17 cellular contexts compared by ENCODE assay signal in the genomic region with DNA sequence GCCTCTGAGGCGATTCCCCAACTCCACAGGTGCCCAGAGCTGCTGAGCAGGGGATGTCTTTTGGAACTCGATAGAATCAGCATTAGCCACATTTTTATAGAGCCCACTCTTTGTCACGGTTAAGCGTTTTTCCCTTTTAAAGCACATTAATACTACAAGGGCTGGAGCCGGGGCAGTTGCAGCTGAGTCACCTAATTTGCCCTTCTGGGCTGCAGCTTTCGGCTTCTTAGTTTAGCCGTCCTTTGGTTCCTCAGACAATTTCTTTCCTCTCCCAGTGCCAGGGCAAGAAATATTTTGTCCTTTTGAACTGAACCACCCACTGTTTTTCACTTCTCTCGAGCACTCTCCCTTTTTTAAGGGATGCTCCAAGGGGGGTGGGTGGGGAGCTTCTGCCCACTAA. TPM values are rescaled to one million over a fixed set of nuclear protein-coding genes. Genes with fewer than 3 reads are reported as not detected.
DNase-seq lines count a peak whose midpoint lies in the region; ATAC-seq, FAIRE-seq and TF ChIP-seq lines count a peak whose summit lies in the region.
"Had no signal": no experiment of that assay in that cellular context is flagged by ENCODE, and none has a peak within 500 bp of the region (broad histone marks: within the 10 kb centered on the region; RNA-seq: fewer than 3 reads in every experiment).

No MANE protein-coding gene starts in this region.

- DNase-seq in HFFc6: peak; percentile 64
- peak; percentile 41 for DNase-seq in astrocyte (ENCODE audit: low read depth)
- peak; percentile 23 for DNase-seq in medulla oblongata (ENCODE audit: extremely low spot score)
- no peak for DNase-seq in CD8-positive, alpha-beta T cell
- DNase-seq in SW 1271 (lab: John Stamatoyannopoulos, UW): no peak
- DNase-seq in DMS79 (lab: John Stamatoyannopoulos, UW): no peak
- no peak for DNase-seq in uterus
- DNase-seq: activated CD4-positive, alpha-beta T cell treated with anti-CD3 and anti-CD28 coated beads for 48 hours; activated T-cell treated with anti-CD3 and anti-CD28 coated beads, Interleukin-2, amount 50 U/mL, for 48 hours; aorta; left ventricle myocardium inferior had no signal

- no peaks in the 10 kb centered on the region for H3K36me3 Mint-ChIP-seq in HFFc6 (ENCODE audit: low read depth)
- no peaks in the 10 kb centered on the region for H3K36me3 Mint-ChIP-seq in astrocyte (ENCODE audit: low read depth, unreplicated experiment)
- H3K36me3 Mint-ChIP-seq in CD8-positive, alpha-beta T cell: no peaks in the 10 kb centered on the region
- H3K36me3 Mint-ChIP-seq: type B pancreatic cell had no signal

- H4K20me1 ChIP-seq in astrocyte (ENCODE audit: insufficient read depth, low read length): peaks cover 7% of the 10 kb centered on the region

- H3K27me3 Mint-ChIP-seq in HFFc6 (ENCODE audit: insufficient read depth) (peaks cover 15% of the 10 kb centered on the region), astrocyte (ENCODE audit: low read depth, unreplicated experiment) (peaks cover 7% of the 10 kb centered on the region)
- peaks cover 32% of the 10 kb centered on the region for H3K27me3 Mint-ChIP-seq in CD8-positive, alpha-beta T cell (ENCODE audit: low read depth)

- H3K36me3 ChIP-seq in astrocyte (ENCODE audit: insufficient read depth, low read length): no peaks in the 10 kb centered on the region
- no peaks in the 10 kb centered on the region for H3K36me3 ChIP-seq in CD8-positive, alpha-beta T cell (ENCODE audit: insufficient read depth, low read length)
- H3K36me3 ChIP-seq in uterus: no peaks in the 10 kb centered on the region
- H3K36me3 ChIP-seq: left ventricle myocardium inferior had no signal

- no peak for TF ChIP-seq POLR2A in uterus (IDR thresholded peaks at IDR 0.05)

- H3K27ac ChIP-seq in astrocyte (ENCODE audit: low read depth, low read length) (no peak overlapping the region), uterus (peak overlapping the region in 1 of 2 donors; percentile 30)
- H3K27ac ChIP-seq in CD8-positive, alpha-beta T cell (ENCODE audit: low read depth, low read length): no peak overlapping the region
- H3K27ac ChIP-seq: hepatocyte, left ventricle myocardium inferior had no signal

- intact Hi-C loops in CD8-positive, alpha-beta T cell (cut with DNase I, micrococcal nuclease): no loop called here
- intact Hi-C loops in uterus (cut with DNase I; ENCODE audit: low total_unique reads): no loop called here

- FAIRE-seq in A204.1 (lab: Jason Lieb, UNC): peak; percentile 87
- no peak for FAIRE-seq in astrocyte (lab: Jason Lieb, UNC)
- FAIRE-seq: GM12878 had no signal

- no peak for ATAC-seq in CD8-positive, alpha-beta T cell

- POLR2A ChIA-PET in CD8-positive, alpha-beta T cell (lab: Charles Lee): no interaction called here

- H3K9me3 Mint-ChIP-seq in HFFc6: peaks cover 9% of the 10 kb centered on the region
- peaks cover 3% of the 10 kb centered on the region for H3K9me3 Mint-ChIP-seq in astrocyte (ENCODE audit: unreplicated experiment)
- no peaks in the 10 kb centered on the region for H3K9me3 Mint-ChIP-seq in CD8-positive, alpha-beta T cell
- H3K9me3 Mint-ChIP-seq: neural crest cell, type B pancreatic cell had no signal

- H3K4me3 ChIP-seq in astrocyte (ENCODE audit: insufficient read depth, low read depth, low read length): no peak overlapping the region
- no peak overlapping the region for H3K4me3 ChIP-seq in CD8-positive, alpha-beta T cell (ENCODE audit: low read depth, low read length)
- no peak overlapping the region for H3K4me3 ChIP-seq in uterus
- H3K4me3 ChIP-seq: GM12878, hepatocyte, left ventricle myocardium inferior had no signal

- TF ChIP-seq CTCF in HFFc6 (IDR thresholded peaks at IDR 0.05): no peak
- TF ChIP-seq CTCF in astrocyte (IDR thresholded peaks at IDR 0.05; ENCODE audit: insufficient read depth, low read depth, low read length): no peak
- TF ChIP-seq CTCF in CD8-positive, alpha-beta T cell (IDR thresholded peaks at IDR 0.05): no peak
- TF ChIP-seq CTCF in uterus (IDR thresholded peaks at IDR 0.05): no peak

- peaks cover 56% of the 10 kb centered on the region for H3K4me1 Mint-ChIP-seq in HFFc6 (ENCODE audit: low read depth)
- peaks cover 18% of the 10 kb centered on the region for H3K4me1 Mint-ChIP-seq in astrocyte (ENCODE audit: low read depth, unreplicated experiment)
- peaks cover 21% of the 10 kb centered on the region for H3K4me1 Mint-ChIP-seq in CD8-positive, alpha-beta T cell (ENCODE audit: low read depth)

- CTCF ChIA-PET in CD8-positive, alpha-beta T cell (lab: Charles Lee): interaction anchor here (0.9 to 1.7 kb wide), 3 partner anchors 21 to 58 kb away, joined by 3 to 6 read pairs (median 3); no protein-coding TSS in a partner anchor

- H3K9ac ChIP-seq in astrocyte (ENCODE audit: low read length): peak overlapping the region; percentile 50

- H3K4me1 ChIP-seq in astrocyte (ENCODE audit: insufficient read depth, low read length) (peaks cover 21% of the 10 kb centered on the region), uterus (peaks cover 3 to 5% of the 10 kb centered on the region in 2 donors)
- H3K4me1 ChIP-seq in CD8-positive, alpha-beta T cell (ENCODE audit: insufficient read depth, low read length): peaks cover 23% of the 10 kb centered on the region

- H3K27ac Mint-ChIP-seq in HFFc6: peak overlapping the region; percentile 80
- no peak overlapping the region for H3K27ac Mint-ChIP-seq in astrocyte (ENCODE audit: unreplicated experiment)
- no peak overlapping the region for H3K27ac Mint-ChIP-seq in CD8-positive, alpha-beta T cell
- H3K27ac Mint-ChIP-seq: T-helper 1 cell treated with Interleukin-12 subunit alpha and Interleukin-12 subunit beta and Interleukin-4 antibody, amounts not matched to agents 30 μg/mL and 1 μg/mL, for 36 hours; type B pancreatic cell had no signal

- no peaks in the 10 kb centered on the region for H3K27me3 ChIP-seq in astrocyte (ENCODE audit: insufficient read depth, low read length)
- peaks cover 24% of the 10 kb centered on the region for H3K27me3 ChIP-seq in CD8-positive, alpha-beta T cell (ENCODE audit: insufficient read depth, low read length)
- no peaks in the 10 kb centered on the region for H3K27me3 ChIP-seq in uterus

- H3K9me3 ChIP-seq in astrocyte (ENCODE audit: insufficient read depth, low read depth, low read length): no peaks in the 10 kb centered on the region
- no peaks in the 10 kb centered on the region for H3K9me3 ChIP-seq in CD8-positive, alpha-beta T cell (ENCODE audit: low read length)
- H3K9me3 ChIP-seq in uterus: no peaks in the 10 kb centered on the region
- H3K9me3 ChIP-seq: left ventricle myocardium inferior had no signal

- peak overlapping the region; percentile 64 for H3K4me2 ChIP-seq in astrocyte (ENCODE audit: low read length)
- H3K4me2 ChIP-seq: hepatocyte had no signal

- peak overlapping the region; percentile 20 for H2AFZ ChIP-seq in astrocyte (ENCODE audit: low read depth, low read length)
- H2AFZ ChIP-seq: hepatocyte had no signal

- H3K79me2 ChIP-seq in astrocyte (ENCODE audit: insufficient read depth, low read length): no peaks in the 10 kb centered on the region
- H3K79me2 ChIP-seq: hepatocyte had no signal

- H3K4me3 Mint-ChIP-seq in HFFc6: peak overlapping the region; percentile 80
- H3K4me3 Mint-ChIP-seq in astrocyte (ENCODE audit: unreplicated experiment): no peak overlapping the region
- H3K4me3 Mint-ChIP-seq in CD8-positive, alpha-beta T cell: no peak overlapping the region
- H3K4me3 Mint-ChIP-seq: neural crest cell; T-helper 1 cell treated with Interleukin-12 subunit alpha and Interleukin-12 subunit beta and Interleukin-4 antibody, amounts not matched to agents 30 μg/mL and 1 μg/mL, for 36 hours; type B pancreatic cell had no signal

RNA-seq across cellular contexts. Expression of gene NFATC2, which starts 23.2 kb away (rescaled TPM):
- 1 to 10 TPM in 1 of 6 experiments, under 1 TPM in 5; 0.50 to 1.1 (median 0.84) TPM for total RNA-seq in HFFc6 (2021; fragmentation: NEBNext Ultra II Directional; extraction: Animal tissue kit (Norgen Biotek cat#: 25700))
- total RNA-seq in astrocyte (3.9 and 4.1 TPM in 2 replicates), uterus (10 to 100 TPM in 3 of 4 donors, 1 to 10 TPM in 1; 5.7 to 36.4 (median 12.0) TPM)
- 10 to 100 TPM; 32.6 to 34.9 TPM for total RNA-seq in CD8-positive, alpha-beta T cell

Comparison
In these comparisons a context has a peak if more than half of its experiments do, and no peak if none do; other contexts are left out.
1. DNase-seq: peak in HFFc6 (single experiment), astrocyte (single experiment) and medulla oblongata (single experiment); none in CD8-positive, alpha-beta T cell (0 of 7), SW 1271 (0 of 2), DMS79 (single experiment) and uterus (0 of 2).